In the genomic region with DNA sequence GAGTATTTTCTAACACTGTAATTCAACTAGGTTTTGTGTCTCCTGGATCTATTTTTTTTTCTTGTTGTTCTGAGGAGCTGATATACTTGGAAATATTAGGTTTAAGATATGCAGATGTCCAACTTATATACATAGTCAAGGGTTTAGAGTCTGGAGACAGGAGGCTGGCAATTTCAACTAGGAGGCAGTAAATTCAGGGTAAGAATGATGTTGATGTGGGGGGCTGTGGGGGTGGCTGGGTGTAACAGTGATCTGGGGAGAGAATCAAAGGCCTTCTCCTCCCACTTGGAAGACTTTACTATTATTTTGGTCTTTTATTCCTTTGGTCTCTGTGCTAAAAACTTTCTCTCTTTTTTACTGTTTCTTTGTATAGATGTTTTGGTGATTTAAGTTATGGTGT, we compare ENCODE assay signal across 10 cellular contexts.
A peak's percentile ranks its signal among the peaks of the same experiment; 100 is the strongest.
DNase-seq lines count a peak whose midpoint lies in the region; ATAC-seq and TF ChIP-seq lines count a peak whose summit lies in the region.
"Had no signal": no experiment of that assay in that cellular context is flagged by ENCODE, and none has a peak within 500 bp of the region (broad histone marks: within the 10 kb centered on the region; RNA-seq: fewer than 3 reads in every experiment).

No MANE protein-coding gene starts in this region.

- no peak overlapping the region for H4K8ac ChIP-seq in H9 (replicated peaks; ENCODE audit: insufficient read length, low read depth, low read length)

- H3K36me3 Mint-ChIP-seq in H9 (ENCODE audit: insufficient read depth in 1 of 3, low read depth in 3 of 3), result peaks cover 0 to 3% (median 2%) of the 10 kb centered on the region in 3 experiments; a peak in 2 of 7 replicates
- H3K36me3 Mint-ChIP-seq in stimulated activated naive B cell treated with anti-CD40 and anti-IgM and Interleukin-4, amounts not matched to agents 10 μg/mL and 1 μg/mL and 100 μg/mL, for 72 hours, result peaks cover 5% of the 10 kb centered on the region in 2 donors

- no peaks in the 10 kb centered on the region for H3K9me3 ChIP-seq in H9 (ENCODE audit: control insufficient read depth, low read depth, low read length)
- no peaks in the 10 kb centered on the region for H3K9me3 ChIP-seq in right lobe of liver

- H3K23ac ChIP-seq in H9 (ENCODE audit: insufficient read length, low read depth, low read length), result no peak overlapping the region

- H2BK15ac ChIP-seq in H9 (ENCODE audit: low read depth, low read length), result no peak overlapping the region

- no peak overlapping the region for H3K14ac ChIP-seq in H9 (ENCODE audit: insufficient read depth, low read length)

- TF ChIP-seq CTCF in H9 (conservative IDR thresholded peaks at IDR 0.05) (no peak), astrocyte of the cerebellum (IDR thresholded peaks at IDR 0.05; ENCODE audit: low read depth, low read length, missing control alignments) (no peak), right lobe of liver (IDR thresholded peaks at IDR 0.05) (no peak)

- H3K4me2 ChIP-seq in H9 (ENCODE audit: insufficient read depth, insufficient read length, low read length), result peak overlapping the region; percentile 59

- H3K23me2 ChIP-seq in H9 (ENCODE audit: insufficient read length, low read depth, low read length, poor library complexity, severe bottlenecking), result peaks cover 4% of the 10 kb centered on the region

- H3K4me3 ChIP-seq in astrocyte of the cerebellum (ENCODE audit: low read depth, low read length), result peak overlapping the region; percentile 28
- peak overlapping the region in 2 of 3 donors; percentile 38 to 41 for H3K4me3 ChIP-seq in right lobe of liver

- intact Hi-C loops in right lobe of liver (cut with DNase I), result no loop called here

- in situ Hi-C loops in astrocyte of the cerebellum (cut with HindIII; ENCODE audit: low sequenced_read_pairs), result no loop called here

- peak overlapping the region in 1 of 2 experiments; percentile 75; a peak in 2 of 5 replicates for H3K4me3 Mint-ChIP-seq in H9
- H3K4me3 Mint-ChIP-seq in stimulated activated naive B cell treated with anti-CD40 and anti-IgM and Interleukin-4, amounts not matched to agents 10 μg/mL and 1 μg/mL and 100 μg/mL, for 72 hours, result peak overlapping the region; percentile 56 to 61

- no peak overlapping the region for H3T11ph ChIP-seq in H9 (ENCODE audit: low read length)

- TF ChIP-seq POLR2A in right lobe of liver (IDR thresholded peaks at IDR 0.05), result no peak

- H3K18ac ChIP-seq in H9 (ENCODE audit: insufficient read length, low read depth, low read length), result no peak overlapping the region

- no peak overlapping the region for H4K5ac ChIP-seq in H9 (ENCODE audit: insufficient read length, low read depth, low read length)

- no peak overlapping the region for H2BK20ac ChIP-seq in H9 (ENCODE audit: low read depth, low read length, poor library complexity, severe bottlenecking)

- no peaks in the 10 kb centered on the region for H3K27me3 ChIP-seq in H9 (ENCODE audit: insufficient read depth, low read length)
- H3K27me3 ChIP-seq in right lobe of liver, result no peaks in the 10 kb centered on the region

- H3K4me1 Mint-ChIP-seq in H9, result peaks cover 52 to 67% of the 10 kb centered on the region in 2 experiments
- peaks cover 30 to 54% of the 10 kb centered on the region in 2 donors for H3K4me1 Mint-ChIP-seq in stimulated activated naive B cell treated with anti-CD40 and anti-IgM and Interleukin-4, amounts not matched to agents 10 μg/mL and 1 μg/mL and 100 μg/mL, for 72 hours

- H4K20me1 ChIP-seq in H9 (ENCODE audit: control insufficient read depth, insufficient read depth, insufficient read length), result no peaks in the 10 kb centered on the region

- H2BK5ac ChIP-seq in H9 (ENCODE audit: insufficient read length, low read length), result no peak overlapping the region

- H3K9ac ChIP-seq in H9 (ENCODE audit: extremely low read depth, insufficient read length, low read length), result no peak overlapping the region

- peaks cover 2% of the 10 kb centered on the region; the same call in 1 of the 2 replicates for H3K79me2 ChIP-seq in H9 (ENCODE audit: insufficient read depth, low read length)

- no peaks in the 10 kb centered on the region for H3K9me3 Mint-ChIP-seq in H9
- H3K9me3 Mint-ChIP-seq in stimulated activated naive B cell treated with anti-CD40 and anti-IgM and Interleukin-4, amounts not matched to agents 10 μg/mL and 1 μg/mL and 100 μg/mL, for 72 hours, result no peaks in the 10 kb centered on the region

- no peaks in the 10 kb centered on the region for H3K27me3 Mint-ChIP-seq in H9 (ENCODE audit: low read depth)
- H3K27me3 Mint-ChIP-seq in stimulated activated naive B cell treated with anti-CD40 and anti-IgM and Interleukin-4, amounts not matched to agents 10 μg/mL and 1 μg/mL and 100 μg/mL, for 72 hours, result no peaks in the 10 kb centered on the region

- H3K4me1 ChIP-seq in H9 (ENCODE audit: insufficient read depth, low read length) (peaks cover 9% of the 10 kb centered on the region; the same call in 1 of the 2 replicates), right lobe of liver (peaks cover 0 to 18% (median 5%) of the 10 kb centered on the region in 4 donors)

- no peak for DNase-seq in H9
- DNase-seq in astrocyte of the cerebellum (ENCODE audit: low read depth), result no peak
- no peak for DNase-seq in right lobe of liver
- DNase-seq in stimulated activated naive B cell treated with anti-CD40 and anti-IgM and Interleukin-4, amounts not matched to agents 10 μg/mL and 1 μg/mL and 100 μg/mL, for 72 hours, result no peak
- DNase-seq in NCI-H1092 treated with DMSO at 0.1 percent for 48 hours (lab: John Stamatoyannopoulos, UW), result no peak
- no peak for DNase-seq in putamen (ENCODE audit: low spot score)
- DNase-seq in AG08396 (ENCODE audit: low spot score), result no peak
- DNase-seq: activated effector memory CD4-positive, alpha-beta T cell treated with anti-CD3 and anti-CD28 coated beads, Interleukin-2, amount 50 U/mL, for 16 hours had no signal

- H3K27ac ChIP-seq in H9 (ENCODE audit: insufficient read length, low read depth, low read length) (peak overlapping the region; percentile 62), right lobe of liver (peak overlapping the region in 1 of 3 donors; percentile 34)
- H3K27ac ChIP-seq: HL-60 had no signal

- H3K36me3 ChIP-seq in right lobe of liver, result no peaks in the 10 kb centered on the region

- H3K27ac Mint-ChIP-seq in H9, result peak overlapping the region in 2 of 3 experiments; percentile 92 to 97; a peak in 5 of 7 replicates
- H3K27ac Mint-ChIP-seq in stimulated activated naive B cell treated with anti-CD40 and anti-IgM and Interleukin-4, amounts not matched to agents 10 μg/mL and 1 μg/mL and 100 μg/mL, for 72 hours, result peak overlapping the region; percentile 3

- H3K79me1 ChIP-seq in H9 (ENCODE audit: insufficient read depth, low read depth, low read length, poor library complexity, severe bottlenecking), result no peaks in the 10 kb centered on the region

- no peak overlapping the region for H3K56ac ChIP-seq in H9 (ENCODE audit: insufficient read length, low read depth, low read length)

- H2BK120ac ChIP-seq in H9 (ENCODE audit: low read depth, low read length, poor library complexity, severe bottlenecking), result no peak overlapping the region

- H2AFZ ChIP-seq in H9 (ENCODE audit: low read length), result no peak overlapping the region

- H2AK5ac ChIP-seq in H9 (ENCODE audit: insufficient read length, low read length), result no peak overlapping the region

- ATAC-seq in right lobe of liver, result no peak
- ATAC-seq in stimulated activated naive B cell treated with anti-CD40 and anti-IgM and Interleukin-4, amounts not matched to agents 10 μg/mL and 1 μg/mL and 100 μg/mL, for 72 hours (replicated peaks), result no peak
- ATAC-seq in GM18873 (IDR thresholded peaks at IDR 0.05; ENCODE audit: low FRiP score, unreplicated experiment), result no peak

- no peak overlapping the region for H4K91ac ChIP-seq in H9 (ENCODE audit: insufficient read length, low read depth, low read length)

- H2BK12ac ChIP-seq in H9 (ENCODE audit: insufficient read length, low read depth, low read length), result no peak overlapping the region

- H3K4ac ChIP-seq in H9 (ENCODE audit: low read depth, low read length), result no peak overlapping the region
